6 cellular contexts compared by ENCODE assay signal in the genomic region with DNA sequence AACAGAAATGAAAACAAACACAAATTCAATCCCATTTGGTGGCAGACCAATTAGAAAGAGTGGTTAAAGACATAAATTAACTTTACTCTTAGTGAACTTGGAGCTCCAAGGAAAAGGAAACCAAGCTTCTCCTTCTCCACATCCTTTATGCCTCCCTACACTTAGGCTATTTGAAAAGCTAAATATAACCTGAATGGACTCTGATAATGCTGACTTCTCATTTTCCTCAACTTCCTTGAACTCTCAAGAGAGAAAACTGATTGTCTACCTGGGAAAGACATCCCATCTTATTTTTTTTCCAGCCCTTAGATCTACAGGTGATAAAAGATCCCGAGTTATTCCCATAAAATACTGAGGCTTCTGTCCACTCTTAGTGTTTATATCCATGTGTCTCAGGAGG.
"Had no signal": no experiment of that assay in that cellular context is flagged by ENCODE, and none has a peak within 500 bp of the region (broad histone marks: within the 10 kb centered on the region; RNA-seq: fewer than 3 reads in every experiment).

No MANE protein-coding gene starts in this region.

- H3K9ac ChIP-seq: KMS-11 had no signal

- FAIRE-seq: HTR-8/SVneo had no signal

- H3K4me2 ChIP-seq: KMS-11 had no signal

- H3K27ac ChIP-seq: HL-60, KMS-11 had no signal

- DNase-seq: IMR-90, KBM-7, KG1 had no signal
